In the genomic region with DNA sequence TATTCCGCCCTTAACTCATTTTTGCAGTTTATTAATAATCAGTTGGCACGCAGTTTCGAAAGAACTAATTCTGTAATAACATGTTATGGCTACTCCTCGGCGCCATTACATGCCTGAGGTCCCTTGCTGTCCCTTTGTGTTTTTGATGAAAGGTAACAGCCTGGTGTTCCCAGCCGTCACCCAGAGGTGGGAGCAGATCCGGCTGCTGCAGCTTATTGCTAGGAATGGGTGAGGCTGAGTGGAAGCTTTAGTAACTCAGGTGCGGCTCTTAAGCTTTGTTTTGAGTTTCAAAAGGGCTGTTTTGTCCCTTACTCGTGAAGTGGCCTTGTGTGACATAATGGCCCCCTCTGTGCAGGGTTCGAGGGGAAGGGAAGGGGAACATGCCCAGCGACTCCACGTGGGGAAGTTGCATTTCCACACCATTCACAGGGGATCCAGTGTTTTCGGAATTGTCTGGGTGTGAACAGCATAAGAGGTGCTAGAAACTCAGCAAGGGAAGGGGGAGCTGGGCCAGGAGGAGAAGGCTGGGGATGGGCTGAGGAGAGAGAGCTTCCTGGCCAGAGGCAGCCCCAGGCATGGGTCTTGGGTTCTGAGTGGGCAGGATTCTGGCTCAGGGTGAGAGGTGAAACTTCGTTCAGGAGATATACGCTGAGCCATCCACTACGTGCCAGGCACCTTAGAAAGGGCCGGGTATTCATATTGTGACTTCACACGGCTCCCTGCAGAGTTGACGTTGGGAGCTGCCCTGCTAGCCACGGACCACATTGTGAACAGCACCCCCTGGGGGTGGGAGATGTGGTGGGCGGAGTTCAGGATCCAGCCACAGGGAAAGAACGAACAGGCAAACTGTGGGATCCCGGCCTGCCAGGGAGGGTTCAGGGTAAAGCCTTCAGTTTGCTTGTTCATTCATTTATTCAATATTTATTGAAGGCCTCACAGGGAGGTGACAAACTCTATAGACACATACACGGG, we compare ENCODE assay signal across 9 cellular contexts.
A peak's percentile ranks its signal among the peaks of the same experiment; 100 is the strongest.
DNase-seq lines count a peak whose midpoint lies in the region; ATAC-seq and TF ChIP-seq lines count a peak whose summit lies in the region.
"Had no signal": no experiment of that assay in that cellular context is flagged by ENCODE, and none has a peak within 500 bp of the region (broad histone marks: within the 10 kb centered on the region; RNA-seq: fewer than 3 reads in every experiment).

No MANE protein-coding gene starts in this region.

- H3K4me1 ChIP-seq in KMS-11 (ENCODE audit: low read depth, poor library complexity, severe bottlenecking) (no peaks in the 10 kb centered on the region), hepatocyte (ENCODE audit: insufficient read depth) (peaks cover 5% of the 10 kb centered on the region)

- no peaks in the 10 kb centered on the region for H3K9me3 ChIP-seq in hepatocyte (ENCODE audit: low read depth)

- WGBS in hepatocyte (ENCODE audit: low lambda C conversion rate, missing lambda C conversion rate) = 81% methylated on average over 24 of the region's 24 CpGs

- no peaks in the 10 kb centered on the region for H3K9me3 Mint-ChIP-seq in activated T-helper 17 cell treated with anti-CD3 and anti-CD28 coated beads, Interleukin-2, amount 50 U/mL, for 72 hours
- H3K9me3 Mint-ChIP-seq: stimulated activated naive CD8-positive, alpha-beta T cell treated with anti-CD3 and anti-CD28 coated beads, Interleukin-15, amount 100 ng/mL, for 72 hours had no signal

- H2AFZ ChIP-seq in KMS-11 (ENCODE audit: low read depth) (no peak overlapping the region), hepatocyte (no peak overlapping the region)

- no peak overlapping the region for H3K27ac ChIP-seq in KMS-11
- H3K27ac ChIP-seq in hepatocyte = no peak overlapping the region

- no peaks in the 10 kb centered on the region for H3K4me1 Mint-ChIP-seq in activated T-helper 17 cell treated with anti-CD3 and anti-CD28 coated beads, Interleukin-2, amount 50 U/mL, for 72 hours
- H3K4me1 Mint-ChIP-seq: stimulated activated naive CD8-positive, alpha-beta T cell treated with anti-CD3 and anti-CD28 coated beads, Interleukin-15, amount 100 ng/mL, for 72 hours had no signal

- H3K27me3 ChIP-seq in KMS-11 (ENCODE audit: insufficient read depth, low read depth) (no peaks in the 10 kb centered on the region), hepatocyte (no peaks in the 10 kb centered on the region)

- no peaks in the 10 kb centered on the region for H3K36me3 Mint-ChIP-seq in activated T-helper 17 cell treated with anti-CD3 and anti-CD28 coated beads, Interleukin-2, amount 50 U/mL, for 72 hours (ENCODE audit: low read depth)

- ATAC-seq in activated T-helper 17 cell treated with anti-CD3 and anti-CD28 coated beads, Interleukin-2, amount 50 U/mL, for 72 hours (replicated peaks) = peak; percentile 46
- ATAC-seq in GM21737 (IDR thresholded peaks at IDR 0.05; ENCODE audit: unreplicated experiment) = no peak
- ATAC-seq in esophagus mucosa = no peak
- ATAC-seq: stimulated activated naive CD8-positive, alpha-beta T cell treated with anti-CD3 and anti-CD28 coated beads, Interleukin-15, amount 100 ng/mL, for 72 hours had no signal

- H3K79me2 ChIP-seq in KMS-11 (ENCODE audit: insufficient read depth, low read depth) = no peaks in the 10 kb centered on the region
- H3K79me2 ChIP-seq in hepatocyte = peaks cover 47% of the 10 kb centered on the region

- H3K4me3 ChIP-seq in KMS-11 (IDR thresholded peaks at IDR 0.05; ENCODE audit: insufficient read depth, low read depth, low read length) = no peak overlapping the region
- no peak overlapping the region for H3K4me3 ChIP-seq in hepatocyte

- no peak overlapping the region for H3K9ac ChIP-seq in KMS-11

- no peaks in the 10 kb centered on the region for H3K36me3 ChIP-seq in KMS-11 (ENCODE audit: insufficient read depth)
- no peaks in the 10 kb centered on the region for H3K36me3 ChIP-seq in hepatocyte (replicated peaks; ENCODE audit: insufficient read depth, low read depth)

- H3K9me2 ChIP-seq in hepatocyte (replicated peaks; ENCODE audit: insufficient read depth) = no peaks in the 10 kb centered on the region

- no peak overlapping the region for H3K4me2 ChIP-seq in KMS-11
- no peak overlapping the region for H3K4me2 ChIP-seq in hepatocyte

- peak; percentile 52 for DNase-seq in DMS53 treated with DMSO at 0.1 percent for 48 hours (lab: John Stamatoyannopoulos, UW; ENCODE audit: unreplicated experiment)
- DNase-seq in hepatocyte (ENCODE audit: low spot score) = no peak
- peak; percentile 6 to 15 for DNase-seq in stimulated activated CD4-positive, alpha-beta T cell treated with anti-CD3 and anti-CD28 coated beads, Interleukin-4, amount 100 ng/mL, for 48 hours (ENCODE audit: low read depth in 2 of 2)
- no peak for DNase-seq in foreskin melanocyte

- H3K27ac Mint-ChIP-seq in activated T-helper 17 cell treated with anti-CD3 and anti-CD28 coated beads, Interleukin-2, amount 50 U/mL, for 72 hours = no peak overlapping the region
- H3K27ac Mint-ChIP-seq: stimulated activated naive CD8-positive, alpha-beta T cell treated with anti-CD3 and anti-CD28 coated beads, Interleukin-15, amount 100 ng/mL, for 72 hours had no signal

- no peak overlapping the region for H3K4me3 Mint-ChIP-seq in activated T-helper 17 cell treated with anti-CD3 and anti-CD28 coated beads, Interleukin-2, amount 50 U/mL, for 72 hours
- H3K4me3 Mint-ChIP-seq: stimulated activated naive CD8-positive, alpha-beta T cell treated with anti-CD3 and anti-CD28 coated beads, Interleukin-15, amount 100 ng/mL, for 72 hours had no signal

- TF ChIP-seq CTCF in KMS-11 (conservative IDR thresholded peaks at IDR 0.05; ENCODE audit: low read depth, low read length) = peak; percentile 50
- peak; percentile 39 for TF ChIP-seq CTCF in hepatocyte (IDR thresholded peaks at IDR 0.05; ENCODE audit: poor library complexity)

- H4K20me1 ChIP-seq in KMS-11 (ENCODE audit: insufficient read depth) (no peaks in the 10 kb centered on the region), hepatocyte (ENCODE audit: insufficient read depth, poor library complexity, severe bottlenecking) (peaks cover 7% of the 10 kb centered on the region)

- H3K27me3 Mint-ChIP-seq in activated T-helper 17 cell treated with anti-CD3 and anti-CD28 coated beads, Interleukin-2, amount 50 U/mL, for 72 hours = peaks cover 9% of the 10 kb centered on the region

Comparison
In these comparisons a context has a peak if more than half of its experiments do, and no peak if none do; other contexts are left out.
1. DNase-seq: peak in DMS53 treated with DMSO at 0.1 percent for 48 hours (single experiment) and stimulated activated CD4-positive, alpha-beta T cell treated with anti-CD3 and anti-CD28 coated beads, Interleukin-4, amount 100 ng/mL, for 48 hours (2 of 2); none in hepatocyte (single experiment) and foreskin melanocyte (single experiment).